27 cellular contexts compared by ENCODE assay signal in the genomic region with DNA sequence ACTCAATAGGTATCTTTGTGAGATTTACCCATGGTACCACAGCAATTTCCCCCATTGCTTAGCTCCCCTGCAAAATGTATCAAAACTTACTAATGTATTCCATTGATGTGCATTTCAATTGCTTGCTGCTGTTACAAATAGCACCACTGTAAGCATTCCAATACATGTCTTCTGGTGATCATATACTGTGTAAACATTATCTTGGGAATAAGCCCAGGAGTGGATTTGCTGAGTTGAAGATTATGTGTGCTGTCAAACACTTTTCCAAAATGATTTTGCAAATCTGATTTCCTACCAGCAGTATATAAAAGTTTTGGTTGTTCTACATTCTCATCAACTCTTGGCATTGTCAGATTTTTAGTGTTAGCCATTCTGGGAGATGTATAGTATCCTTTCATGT.
"Had no signal": no experiment of that assay in that cellular context is flagged by ENCODE, and none has a peak within 500 bp of the region (broad histone marks: within the 10 kb centered on the region; RNA-seq: fewer than 3 reads in every experiment).

No MANE protein-coding gene starts in this region.

- DNase-seq: colonic mucosa; cortex of kidney; dermis blood vessel endothelial cell; dorsolateral prefrontal cortex; effector CD4-positive, alpha-beta T cell; effector CD8-positive, alpha-beta T cell; effector memory CD4-positive, alpha-beta T cell; effector memory CD8-positive, alpha-beta T cell; endodermal cell; erythroblast; esophagus squamous epithelium; foreskin fibroblast; foreskin melanocyte; gastrocnemius medialis; glutamatergic neuron; head of caudate nucleus; heart left ventricle; heart right ventricle had no signal

- H3K4me1 ChIP-seq: colonic mucosa, esophagus muscularis mucosa, esophagus squamous epithelium, gastrocnemius medialis, gastroesophageal sphincter, heart left ventricle, heart right ventricle had no signal

- H2AFZ ChIP-seq: hepatocyte had no signal

- ATAC-seq: effector memory CD8-positive, alpha-beta T cell; esophagus mucosa; gastrocnemius medialis; gastroesophageal sphincter; heart left ventricle; heart right ventricle had no signal

- H3K4me2 ChIP-seq: hepatocyte had no signal

- H3K4me3 ChIP-seq: colonic mucosa, coronary artery, dorsolateral prefrontal cortex, esophagus muscularis mucosa, esophagus squamous epithelium, gastrocnemius medialis, gastroesophageal sphincter, heart left ventricle, heart right ventricle, hepatocyte had no signal

- H3K27me3 ChIP-seq: colonic mucosa, dorsolateral prefrontal cortex, esophagus muscularis mucosa, esophagus squamous epithelium, gastrocnemius medialis, gastroesophageal sphincter, heart left ventricle, heart right ventricle, hepatocyte had no signal

- H3K9me3 ChIP-seq: colonic mucosa, gastrocnemius medialis had no signal

- FAIRE-seq: colon, endometrium, endothelial cell of umbilical vein had no signal

- H3K36me3 ChIP-seq: colonic mucosa, esophagus muscularis mucosa, esophagus squamous epithelium, gastrocnemius medialis, gastroesophageal sphincter, heart left ventricle, heart right ventricle had no signal

- H3K27ac ChIP-seq: colonic mucosa, coronary artery, dorsolateral prefrontal cortex, epithelial cell of prostate, esophagus muscularis mucosa, esophagus squamous epithelium, gastrocnemius medialis, gastroesophageal sphincter, heart left ventricle, heart right ventricle, hepatocyte had no signal

- H3K79me2 ChIP-seq: hepatocyte had no signal
